ENCODE assay signal across 21 cellular contexts in the genomic region with DNA sequence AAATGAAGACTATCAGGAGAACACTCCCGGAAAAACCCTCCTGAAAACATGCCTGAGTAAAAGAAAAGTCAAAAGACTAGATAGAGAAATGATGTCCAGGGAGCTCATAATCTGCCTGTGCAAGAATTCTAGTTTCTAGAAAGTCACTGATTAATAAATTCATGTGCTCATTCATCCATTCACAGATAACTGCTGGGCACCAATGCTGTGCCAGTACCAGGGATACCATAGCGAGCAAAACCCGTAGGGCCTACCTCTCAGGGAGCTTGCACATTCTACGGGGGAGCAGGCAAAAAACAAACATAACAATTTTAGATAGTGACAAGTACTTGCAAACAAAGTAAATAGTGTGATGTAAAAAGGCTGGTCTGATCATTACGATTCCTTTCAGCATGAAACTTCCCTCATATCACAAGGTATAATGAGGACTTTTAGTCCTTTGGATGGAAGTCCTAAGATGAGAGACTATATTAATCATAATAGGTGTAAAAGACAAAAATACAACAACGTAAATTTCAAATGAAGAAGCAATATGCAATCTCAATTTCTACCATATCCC.
DNase-seq lines count a peak whose midpoint lies in the region; ATAC-seq and TF ChIP-seq lines count a peak whose summit lies in the region.
"Had no signal": no experiment of that assay in that cellular context is flagged by ENCODE, and none has a peak within 500 bp of the region (broad histone marks: within the 10 kb centered on the region; RNA-seq: fewer than 3 reads in every experiment).

No MANE protein-coding gene starts in this region.

- intact Hi-C loops in right lobe of liver (cut with DNase I), result no loop called here

- TF ChIP-seq CTCF in brain (conservative IDR thresholded peaks at IDR 0.05) (no peak), right lobe of liver (IDR thresholded peaks at IDR 0.05) (no peak)

- peaks cover 26% of the 10 kb centered on the region for H3K4me1 Mint-ChIP-seq in brain

- no peaks in the 10 kb centered on the region for H3K27me3 Mint-ChIP-seq in brain
- H3K27me3 Mint-ChIP-seq: B cell had no signal

- peaks cover 4 to 23% (median 9%) of the 10 kb centered on the region in 5 experiments for H3K9me3 Mint-ChIP-seq in brain
- H3K9me3 Mint-ChIP-seq: CD14-positive monocyte had no signal

- no peaks in the 10 kb centered on the region for H3K27me3 ChIP-seq in right lobe of liver
- H3K27me3 ChIP-seq: Peyer's patch had no signal

- no peaks in the 10 kb centered on the region for H3K9me3 ChIP-seq in right lobe of liver
- H3K9me3 ChIP-seq: Peyer's patch, SJCRH30 had no signal

- peaks cover 0 to 54% (median 15%) of the 10 kb centered on the region in 4 donors for H3K4me1 ChIP-seq in right lobe of liver
- H3K4me1 ChIP-seq: Peyer's patch, SJCRH30 had no signal

- WGBS in right lobe of liver (ENCODE audit: insufficient coverage, low coverage, low lambda C conversion rate, missing lambda C conversion rate), result 30% methylated on average over 6 of the region's 6 CpGs

- peak overlapping the region in 2 of 5 experiments; percentile 52 to 64 for H3K4me3 Mint-ChIP-seq in brain
- H3K4me3 Mint-ChIP-seq: B cell, CD14-positive monocyte had no signal

- DNase-seq in DMS 273 (lab: John Stamatoyannopoulos, UW; ENCODE audit: unreplicated experiment) (peak; percentile 54), DMS 273 treated with DMSO at 0.1 percent for 48 hours (lab: John Stamatoyannopoulos, UW) (no peak), right lobe of liver (peak in 1 of 3 donors; percentile 43), DMS79 treated with DMSO at 0.1 percent for 48 hours (lab: John Stamatoyannopoulos, UW) (no peak), inferior parietal cortex (ENCODE audit: extremely low spot score) (no peak), DMS79 (lab: John Stamatoyannopoulos, UW) (no peak)
- DNase-seq: Karpas-422, MV-4-11, NCI-H1105 treated with DMSO at 0.1 percent for 48 hours, NCI-H1694, NCI-H2081, NCI-H446, NCI-H526, Peyer's patch, SJCRH30 had no signal

- H3K27ac ChIP-seq in right lobe of liver, result peak overlapping the region; percentile 66 to 89 (median 87)
- H3K27ac ChIP-seq: 22Rv1, Peyer's patch, SJCRH30 had no signal

- H3K36me3 Mint-ChIP-seq in brain, result peaks cover 24% of the 10 kb centered on the region

- peak overlapping the region in 4 of 5 experiments; percentile 67 to 99 (median 87) for H3K27ac Mint-ChIP-seq in brain
- H3K27ac Mint-ChIP-seq: B cell, CD14-positive monocyte had no signal

- H3K4me3 ChIP-seq in right lobe of liver, result no peak overlapping the region
- H3K4me3 ChIP-seq: Peyer's patch, SJCRH30 had no signal

- ATAC-seq in right lobe of liver, result peak; percentile 66 to 79 (median 70)
- no peak for ATAC-seq in HG03565 (IDR thresholded peaks at IDR 0.05; ENCODE audit: unreplicated experiment)
- ATAC-seq: HCT116 had no signal

- no peak for TF ChIP-seq POLR2A in right lobe of liver (IDR thresholded peaks at IDR 0.05)

- no peaks in the 10 kb centered on the region for H3K36me3 ChIP-seq in right lobe of liver
- H3K36me3 ChIP-seq: Peyer's patch, SJCRH30 had no signal
